14 cellular contexts compared by ENCODE assay signal in genomic region chr18:32176745-32177144, GRCh38. TPM values are rescaled to one million over a fixed set of nuclear protein-coding genes. Genes with fewer than 3 reads are reported as not detected.
"Had no signal": no experiment of that assay in that cellular context is flagged by ENCODE, and none has a peak within 500 bp of the region (broad histone marks: within the 10 kb centered on the region; RNA-seq: fewer than 3 reads in every experiment).

No MANE protein-coding gene starts in this region.

RNA-seq across cellular contexts. Expression of gene MEP1B, which starts 13.1 kb away (rescaled TPM):
- total RNA-seq: kidney, kidney epithelial cell, left cardiac atrium, left lung, left ventricle myocardium inferior, left ventricle myocardium superior, lower leg skin, lower lobe of right lung, lung, lung microvascular endothelial cell, mesothelial cell of epicardium, mononuclear cell had no signal
- polyA plus RNA-seq: immature natural killer cell, lung, mammary epithelial cell had no signal
